Comparison of ENCODE assay signal across 9 cellular contexts in genomic region chr20:41141153-41141815, GRCh38. TPM values are rescaled to one million over a fixed set of nuclear protein-coding genes. Genes with fewer than 3 reads are reported as not detected.
DNase-seq lines count a peak whose midpoint lies in the region; ATAC-seq and TF ChIP-seq lines count a peak whose summit lies in the region.
"Had no signal": no experiment of that assay in that cellular context is flagged by ENCODE, and none has a peak within 500 bp of the region (broad histone marks: within the 10 kb centered on the region; RNA-seq: fewer than 3 reads in every experiment).

No MANE protein-coding gene starts in this region.

- peak overlapping the region; percentile 84 for H3K4me3 Mint-ChIP-seq in activated naive CD4-positive, alpha-beta T cell treated with anti-CD3 and anti-CD28 coated beads, Interleukin-2, amount 10 ng/mL, durations not matched to agents 7 days and 5 days
- no peak overlapping the region for H3K4me3 Mint-ChIP-seq in mesothelial cell of epicardium

- peak overlapping the region; percentile 92 for H3K27ac Mint-ChIP-seq in activated naive CD4-positive, alpha-beta T cell treated with anti-CD3 and anti-CD28 coated beads, Interleukin-2, amount 10 ng/mL, durations not matched to agents 7 days and 5 days
- peak overlapping the region; percentile 28 for H3K27ac Mint-ChIP-seq in mesothelial cell of epicardium

- TF ChIP-seq CTCF in mesothelial cell of epicardium (IDR thresholded peaks at IDR 0.05; ENCODE audit: unreplicated experiment) (no peak), uterus (IDR thresholded peaks at IDR 0.05) (no peak)

- peaks cover 5 to 12% of the 10 kb centered on the region in 2 donors for H3K4me1 ChIP-seq in uterus

- ATAC-seq in esophagus mucosa, result no peak

- no peaks in the 10 kb centered on the region for H3K9me3 Mint-ChIP-seq in activated naive CD4-positive, alpha-beta T cell treated with anti-CD3 and anti-CD28 coated beads, Interleukin-2, amount 10 ng/mL, durations not matched to agents 7 days and 5 days
- no peaks in the 10 kb centered on the region for H3K9me3 Mint-ChIP-seq in mesothelial cell of epicardium

- no peaks in the 10 kb centered on the region for H3K9me3 ChIP-seq in uterus

- no peaks in the 10 kb centered on the region for H3K27me3 ChIP-seq in uterus

- peak; percentile 30 for DNase-seq in activated naive CD4-positive, alpha-beta T cell treated with anti-CD3 and anti-CD28 coated beads, Interleukin-2, amount 10 ng/mL, durations not matched to agents 7 days and 5 days
- DNase-seq in activated naive CD4-positive, alpha-beta T cell (lab: John Stamatoyannopoulos, UW), result no peak
- no peak for DNase-seq in mesothelial cell of epicardium (ENCODE audit: low spot score in 2 of 2, unreplicated experiment in 2 of 2)
- peak in 1 of 2 donors; percentile 66 for DNase-seq in uterus
- DNase-seq in NCI-H1048 (lab: John Stamatoyannopoulos, UW), result no peak
- DNase-seq in HT-29 (ENCODE audit: low spot score), result no peak

- H3K36me3 ChIP-seq in uterus, result no peaks in the 10 kb centered on the region

- CTCF ChIA-PET in activated naive CD4-positive, alpha-beta T cell treated with anti-CD3 and anti-CD28 coated beads, Interleukin-2, amount 10 ng/mL, durations not matched to agents 7 days and 5 days (lab: Charles Lee), result interaction anchor here (0.9 to 12.7 kb wide), 5 partner anchors 16 to 150 kb away, joined by 3 to 240 read pairs (median 4); no protein-coding TSS in a partner anchor

- peaks cover 71% of the 10 kb centered on the region for H3K4me1 Mint-ChIP-seq in activated naive CD4-positive, alpha-beta T cell treated with anti-CD3 and anti-CD28 coated beads, Interleukin-2, amount 10 ng/mL, durations not matched to agents 7 days and 5 days
- H3K4me1 Mint-ChIP-seq in mesothelial cell of epicardium, result peaks cover 45% of the 10 kb centered on the region

- H3K27ac ChIP-seq in cingulate gyrus (ENCODE audit: low read depth, low read length), result peak overlapping the region; percentile 73
- H3K27ac ChIP-seq in uterus, result peak overlapping the region; percentile 55 to 93
- H3K27ac ChIP-seq: C4-2B had no signal

- no peak overlapping the region for H3K4me3 ChIP-seq in uterus

- peak in 1 of 2 donors; percentile 16 for TF ChIP-seq POLR2A in uterus (IDR thresholded peaks at IDR 0.05)

- intact Hi-C loops in uterus (cut with DNase I; ENCODE audit: low total_unique reads), result no loop called here

- H3K36me3 Mint-ChIP-seq in activated naive CD4-positive, alpha-beta T cell treated with anti-CD3 and anti-CD28 coated beads, Interleukin-2, amount 10 ng/mL, durations not matched to agents 7 days and 5 days, result peaks cover 64% of the 10 kb centered on the region
- H3K36me3 Mint-ChIP-seq in mesothelial cell of epicardium, result peaks cover 5% of the 10 kb centered on the region

- H3K27me3 Mint-ChIP-seq in activated naive CD4-positive, alpha-beta T cell treated with anti-CD3 and anti-CD28 coated beads, Interleukin-2, amount 10 ng/mL, durations not matched to agents 7 days and 5 days, result no peaks in the 10 kb centered on the region
- H3K27me3 Mint-ChIP-seq in mesothelial cell of epicardium (ENCODE audit: low read depth), result no peaks in the 10 kb centered on the region

RNA-seq across cellular contexts. Expression of gene PLCG1, which starts 3.9 kb away (rescaled TPM):
- 286 to 307 TPM (median 301 TPM) in 3 replicates for total RNA-seq in mesothelial cell of epicardium
- total RNA-seq in uterus, result 100 to 1,000 TPM in 3 of 4 donors, 10 to 100 TPM in 1; 38.8 to 180 (median 138) TPM
- total RNA-seq in esophagus mucosa, result 27.1 TPM
- 22.3 and 63.2 TPM in 2 replicates for total RNA-seq in HT-29 (2014; rRNA removed; shearing (Covaris generic))
